7 cellular contexts compared by ENCODE assay signal in the genomic region with DNA sequence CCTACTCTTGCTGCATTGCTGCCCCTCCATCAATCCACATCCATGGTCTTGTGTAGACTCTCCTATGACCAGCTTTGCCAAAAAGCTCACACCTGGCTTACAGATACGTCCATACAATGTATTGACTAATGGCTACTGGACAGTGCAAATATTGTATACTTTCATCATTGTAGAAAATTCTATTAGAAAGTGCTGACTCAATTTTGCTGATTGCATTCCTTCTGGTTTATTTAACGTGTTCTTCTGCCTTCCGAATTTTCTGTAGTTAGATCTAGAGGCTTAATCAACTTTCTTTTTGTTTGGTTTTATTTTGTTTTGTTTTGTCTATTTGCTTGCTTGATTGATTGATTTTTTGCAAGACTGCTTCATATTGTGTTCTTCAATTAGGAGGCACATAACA.
"Had no signal": no experiment of that assay in that cellular context is flagged by ENCODE, and none has a peak within 500 bp of the region (broad histone marks: within the 10 kb centered on the region; RNA-seq: fewer than 3 reads in every experiment).

No MANE protein-coding gene starts in this region.

- H3K4me1 Mint-ChIP-seq: IgD-negative memory B cell had no signal

- H3K27ac ChIP-seq: HL-60, KMS-11 had no signal

- DNase-seq: IMR-90, KBM-7, KG1 had no signal

- H3K4me2 ChIP-seq: KMS-11 had no signal

- FAIRE-seq: HTR-8/SVneo had no signal

- H3K4me3 Mint-ChIP-seq: IgD-negative memory B cell had no signal

- H3K9ac ChIP-seq: KMS-11 had no signal
